8 cellular contexts compared by ENCODE assay signal in the genomic region with DNA sequence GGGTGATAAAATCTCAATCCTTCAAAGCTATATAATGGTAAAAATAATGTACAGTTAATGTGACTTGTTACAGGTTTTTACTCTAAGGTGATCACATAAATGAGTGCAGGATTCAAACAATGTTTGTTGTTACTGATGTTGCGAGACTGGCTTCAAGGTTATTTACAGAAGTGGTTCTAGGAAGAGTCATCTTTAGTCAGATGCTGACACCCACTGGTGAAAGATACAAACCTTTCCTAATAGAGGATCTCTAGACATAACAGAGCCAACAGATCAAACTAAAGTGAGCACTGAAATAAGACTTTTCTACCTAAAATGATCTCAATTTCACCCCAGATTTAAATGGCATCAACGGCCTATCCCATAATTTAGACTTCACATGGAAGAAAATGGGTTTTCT. TPM values are rescaled to one million over a fixed set of nuclear protein-coding genes. Genes with fewer than 3 reads are reported as not detected.
A peak's percentile ranks its signal among the peaks of the same experiment; 100 is the strongest.
DNase-seq lines count a peak whose midpoint lies in the region; ATAC-seq and TF ChIP-seq lines count a peak whose summit lies in the region.

No MANE protein-coding gene starts in this region.

- peak; percentile 38 to 56 (median 48); a peak in 5 of 6 replicates for TF ChIP-seq CTCF in HCT116 (IDR thresholded peaks at IDR 0.05 in 2 of 3, conservative IDR thresholded peaks at IDR 0.05 in 1 of 3; ENCODE audit: borderline replicate concordance in 1 of 3, insufficient read depth in 1 of 3, low read depth in 2 of 3, low read length in 2 of 3)

- H3K27me3 ChIP-seq in HCT116 (ENCODE audit: insufficient read depth, low read length): no peaks in the 10 kb centered on the region

- no peak overlapping the region for H3K4me3 Mint-ChIP-seq in activated CD4-positive, alpha-beta T cell treated with anti-CD3 and anti-CD28 coated beads for 36 hours

- no peak overlapping the region for H3K27ac Mint-ChIP-seq in activated CD4-positive, alpha-beta T cell treated with anti-CD3 and anti-CD28 coated beads for 36 hours

- H3K36me3 Mint-ChIP-seq in activated CD4-positive, alpha-beta T cell treated with anti-CD3 and anti-CD28 coated beads for 36 hours (ENCODE audit: low read depth): peaks cover 16% of the 10 kb centered on the region

- RAD21 ChIA-PET in HCT116 (lab: Charles Lee; ENCODE audit: low non-redundant PET in 1 of 2, low total read pairs in 2 of 2, uncharacterized antibody in 2 of 2, unreplicated experiment in 2 of 2): no interaction called here

- no peaks in the 10 kb centered on the region for H3K4me1 Mint-ChIP-seq in activated CD4-positive, alpha-beta T cell treated with anti-CD3 and anti-CD28 coated beads for 36 hours

- no peaks in the 10 kb centered on the region for H3K4me1 ChIP-seq in HCT116 (ENCODE audit: control insufficient read depth in 1 of 2, insufficient read depth in 2 of 2, low read length in 2 of 2)

- intact Hi-C loops in HCT116 (cut with micrococcal nuclease): loop anchor here (1.0 to 5.0 kb wide), 4 partner anchors 65 to 644 kb away; no protein-coding TSS in a partner anchor
- intact Hi-C loops in activated CD4-positive, alpha-beta T cell treated with anti-CD3 and anti-CD28 coated beads for 36 hours (cut with DNase I, micrococcal nuclease): loop anchor here in 1 of 2 experiments (10.0 kb wide), 1 partner anchor 430 kb away; no protein-coding TSS in a partner anchor

- no peak overlapping the region for H3K9ac ChIP-seq in HCT116 (ENCODE audit: low read length)

- H3K9me2 ChIP-seq in HCT116 (ENCODE audit: insufficient read depth): no peaks in the 10 kb centered on the region

- H3K4me2 ChIP-seq in HCT116 (ENCODE audit: low read length): no peak overlapping the region

- POLR2A ChIA-PET in HCT116 (lab: Charles Lee): no interaction called here
- POLR2A ChIA-PET in activated CD4-positive, alpha-beta T cell treated with anti-CD3 and anti-CD28 coated beads for 36 hours (lab: Charles Lee): no interaction called here

- H3K9me3 ChIP-seq in HCT116 (ENCODE audit: control insufficient read depth in 1 of 2, insufficient read depth in 1 of 2, low read depth in 1 of 2, low read length in 2 of 2): no peaks in the 10 kb centered on the region

- no peaks in the 10 kb centered on the region for H3K27me3 Mint-ChIP-seq in activated CD4-positive, alpha-beta T cell treated with anti-CD3 and anti-CD28 coated beads for 36 hours

- no peak overlapping the region for H2AFZ ChIP-seq in HCT116 (ENCODE audit: low read depth, low read length, poor library complexity, severe bottlenecking)

- peak; percentile 56 to 58 for DNase-seq in AML-193 (lab: John Stamatoyannopoulos, UW)
- DNase-seq in HCT116 (ENCODE audit: low read depth, low spot score): peak; percentile 48
- DNase-seq in NCI-H82 treated with DMSO at 0.1 percent for 48 hours (lab: John Stamatoyannopoulos, UW; ENCODE audit: unreplicated experiment): peak; percentile 9
- DNase-seq in dermis blood vessel endothelial cell: peak; percentile 81
- peak; percentile 82 for DNase-seq in midbrain (lab: John Stamatoyannopoulos, UW)
- no peak for DNase-seq in central memory CD4-positive, alpha-beta T cell
- DNase-seq in T1000 (lab: John Stamatoyannopoulos, UW): no peak
- no peak for DNase-seq in activated CD4-positive, alpha-beta T cell treated with anti-CD3 and anti-CD28 coated beads for 36 hours

- peak; percentile 80 for TF ChIP-seq RAD21 in HCT116 (IDR thresholded peaks at IDR 0.05; ENCODE audit: low read depth)

- no peaks in the 10 kb centered on the region for H4K20me1 ChIP-seq in HCT116 (ENCODE audit: insufficient read depth)

- no peaks in the 10 kb centered on the region for H3K79me2 ChIP-seq in HCT116 (ENCODE audit: insufficient read depth, low read length)

- H3K4me3 ChIP-seq in HCT116 (replicated peaks in 1 of 2; ENCODE audit: low read depth in 1 of 2, low read length in 2 of 2): no peak overlapping the region

- CTCF ChIA-PET in HCT116 (lab: Charles Lee): interaction anchor here (0.6 to 4.3 kb wide), 8 partner anchors 17 to 644 kb away, joined by 3 to 58 read pairs (median 4); no protein-coding TSS in a partner anchor
- CTCF ChIA-PET in activated CD4-positive, alpha-beta T cell treated with anti-CD3 and anti-CD28 coated beads for 36 hours (lab: Charles Lee): interaction anchor here (0.6 to 1.5 kb wide), 3 partner anchors 58 to 440 kb away, joined by 3 read pairs; no protein-coding TSS in a partner anchor

- peak; percentile 79 for ATAC-seq in HCT116
- ATAC-seq in activated CD4-positive, alpha-beta T cell treated with anti-CD3 and anti-CD28 coated beads for 36 hours: no peak

- no peak overlapping the region for H3K27ac ChIP-seq in HCT116 (ENCODE audit: low read depth, low read length)

- no peak for TF ChIP-seq POLR2A in HCT116 (IDR thresholded peaks at IDR 0.05; ENCODE audit: borderline replicate concordance, extremely low read depth, insufficient read depth, insufficient read length)

- BruUV-seq in HCT116 (replicated peaks; lab: Mats Ljungman, UMichigan): no TSS peak

- no peaks in the 10 kb centered on the region for H3K9me3 Mint-ChIP-seq in activated CD4-positive, alpha-beta T cell treated with anti-CD3 and anti-CD28 coated beads for 36 hours (ENCODE audit: low read depth)

- H3K36me3 ChIP-seq in HCT116 (ENCODE audit: control insufficient read depth in 1 of 2, insufficient read depth in 2 of 2, low read length in 2 of 2): no peaks in the 10 kb centered on the region

TF ChIP-seq in HCT116, 20 proteins besides CTCF, POLR2A, EP300 and RAD21:
- TF ChIP-seq TCF7L2 (IDR thresholded peaks at IDR 0.05; ENCODE audit: borderline replicate concordance, extremely low read depth, insufficient read depth, insufficient read length): no peak
- no peak for TF ChIP-seq EGR1 (IDR thresholded peaks at IDR 0.05; ENCODE audit: low read depth)
- no peak for TF ChIP-seq SP1 (IDR thresholded peaks at IDR 0.05; ENCODE audit: low read depth)
- TF ChIP-seq CBX3 (IDR thresholded peaks at IDR 0.05; ENCODE audit: low read depth): no peak
- TF ChIP-seq SIN3A (IDR thresholded peaks at IDR 0.05; ENCODE audit: low read depth): no peak
- TF ChIP-seq YY1 (IDR thresholded peaks at IDR 0.05; ENCODE audit: extremely low read depth, insufficient replicate concordance, low read depth, low read length): no peak
- TF ChIP-seq EZH2phosphoT487 (IDR thresholded peaks at IDR 0.05; ENCODE audit: borderline replicate concordance): no peak
- no peak for TF ChIP-seq POLR2AphosphoS5 (IDR thresholded peaks at IDR 0.05; ENCODE audit: low read depth, low read length)
- TF ChIP-seq, protein P1, sequence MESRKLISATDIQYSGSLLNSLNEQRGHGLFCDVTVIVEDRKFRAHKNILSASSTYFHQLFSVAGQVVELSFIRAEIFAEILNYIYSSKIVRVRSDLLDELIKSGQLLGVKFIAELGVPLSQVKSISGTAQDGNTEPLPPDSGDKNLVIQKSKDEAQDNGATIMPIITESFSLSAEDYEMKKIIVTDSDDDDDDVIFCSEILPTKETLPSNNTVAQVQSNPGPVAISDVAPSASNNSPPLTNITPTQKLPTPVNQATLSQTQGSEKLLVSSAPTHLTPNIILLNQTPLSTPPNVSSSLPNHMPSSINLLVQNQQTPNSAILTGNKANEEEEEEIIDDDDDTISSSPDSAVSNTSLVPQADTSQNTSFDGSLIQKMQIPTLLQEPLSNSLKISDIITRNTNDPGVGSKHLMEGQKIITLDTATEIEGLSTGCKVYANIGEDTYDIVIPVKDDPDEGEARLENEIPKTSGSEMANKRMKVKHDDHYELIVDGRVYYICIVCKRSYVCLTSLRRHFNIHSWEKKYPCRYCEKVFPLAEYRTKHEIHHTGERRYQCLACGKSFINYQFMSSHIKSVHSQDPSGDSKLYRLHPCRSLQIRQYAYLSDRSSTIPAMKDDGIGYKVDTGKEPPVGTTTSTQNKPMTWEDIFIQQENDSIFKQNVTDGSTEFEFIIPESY (IDR thresholded peaks at IDR 0.05; ENCODE audit: extremely low read depth, insufficient replicate concordance, low read length): no peak
- TF ChIP-seq, protein P2, sequence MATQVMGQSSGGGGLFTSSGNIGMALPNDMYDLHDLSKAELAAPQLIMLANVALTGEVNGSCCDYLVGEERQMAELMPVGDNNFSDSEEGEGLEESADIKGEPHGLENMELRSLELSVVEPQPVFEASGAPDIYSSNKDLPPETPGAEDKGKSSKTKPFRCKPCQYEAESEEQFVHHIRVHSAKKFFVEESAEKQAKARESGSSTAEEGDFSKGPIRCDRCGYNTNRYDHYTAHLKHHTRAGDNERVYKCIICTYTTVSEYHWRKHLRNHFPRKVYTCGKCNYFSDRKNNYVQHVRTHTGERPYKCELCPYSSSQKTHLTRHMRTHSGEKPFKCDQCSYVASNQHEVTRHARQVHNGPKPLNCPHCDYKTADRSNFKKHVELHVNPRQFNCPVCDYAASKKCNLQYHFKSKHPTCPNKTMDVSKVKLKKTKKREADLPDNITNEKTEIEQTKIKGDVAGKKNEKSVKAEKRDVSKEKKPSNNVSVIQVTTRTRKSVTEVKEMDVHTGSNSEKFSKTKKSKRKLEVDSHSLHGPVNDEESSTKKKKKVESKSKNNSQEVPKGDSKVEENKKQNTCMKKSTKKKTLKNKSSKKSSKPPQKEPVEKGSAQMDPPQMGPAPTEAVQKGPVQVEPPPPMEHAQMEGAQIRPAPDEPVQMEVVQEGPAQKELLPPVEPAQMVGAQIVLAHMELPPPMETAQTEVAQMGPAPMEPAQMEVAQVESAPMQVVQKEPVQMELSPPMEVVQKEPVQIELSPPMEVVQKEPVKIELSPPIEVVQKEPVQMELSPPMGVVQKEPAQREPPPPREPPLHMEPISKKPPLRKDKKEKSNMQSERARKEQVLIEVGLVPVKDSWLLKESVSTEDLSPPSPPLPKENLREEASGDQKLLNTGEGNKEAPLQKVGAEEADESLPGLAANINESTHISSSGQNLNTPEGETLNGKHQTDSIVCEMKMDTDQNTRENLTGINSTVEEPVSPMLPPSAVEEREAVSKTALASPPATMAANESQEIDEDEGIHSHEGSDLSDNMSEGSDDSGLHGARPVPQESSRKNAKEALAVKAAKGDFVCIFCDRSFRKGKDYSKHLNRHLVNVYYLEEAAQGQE (IDR thresholded peaks at IDR 0.05; ENCODE audit: low read depth): no peak
- no peak for TF ChIP-seq EZH2 (IDR thresholded peaks at IDR 0.05)
- TF ChIP-seq JUND (IDR thresholded peaks at IDR 0.05): no peak
- TF ChIP-seq, protein P3, sequence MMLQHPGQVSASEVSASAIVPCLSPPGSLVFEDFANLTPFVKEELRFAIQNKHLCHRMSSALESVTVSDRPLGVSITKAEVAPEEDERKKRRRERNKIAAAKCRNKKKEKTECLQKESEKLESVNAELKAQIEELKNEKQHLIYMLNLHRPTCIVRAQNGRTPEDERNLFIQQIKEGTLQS (IDR thresholded peaks at IDR 0.05): no peak
- TF ChIP-seq, protein P4, sequence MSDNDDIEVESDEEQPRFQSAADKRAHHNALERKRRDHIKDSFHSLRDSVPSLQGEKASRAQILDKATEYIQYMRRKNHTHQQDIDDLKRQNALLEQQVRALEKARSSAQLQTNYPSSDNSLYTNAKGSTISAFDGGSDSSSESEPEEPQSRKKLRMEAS (IDR thresholded peaks at IDR 0.05): no peak

RNA-seq across cellular contexts. Expression of a gene that starts 20.2 kb away (rescaled TPM):
- total RNA-seq in HCT116 (2021; ENCODE audit: unreplicated experiment): 4.8 TPM
- polyA plus RNA-seq in HCT116 (2012): 1.3 and 1.8 TPM in 2 replicates
- 15.7 and 17.9 TPM in 2 replicates for total RNA-seq in dermis blood vessel endothelial cell
- 1 to 10 TPM; 7.6 to 8.0 TPM for total RNA-seq in activated CD4-positive, alpha-beta T cell treated with anti-CD3 and anti-CD28 coated beads for 36 hours

Comparison
In these comparisons a context has a peak if more than half of its experiments do, and no peak if none do; other contexts are left out.
1. DNase-seq: peak in AML-193 (2 of 2), HCT116 (single experiment), NCI-H82 treated with DMSO at 0.1 percent for 48 hours (single experiment), dermis blood vessel endothelial cell (single experiment) and midbrain (single experiment); none in central memory CD4-positive, alpha-beta T cell (single experiment), T1000 (single experiment) and activated CD4-positive, alpha-beta T cell treated with anti-CD3 and anti-CD28 coated beads for 36 hours (single experiment).